In the genomic region with DNA sequence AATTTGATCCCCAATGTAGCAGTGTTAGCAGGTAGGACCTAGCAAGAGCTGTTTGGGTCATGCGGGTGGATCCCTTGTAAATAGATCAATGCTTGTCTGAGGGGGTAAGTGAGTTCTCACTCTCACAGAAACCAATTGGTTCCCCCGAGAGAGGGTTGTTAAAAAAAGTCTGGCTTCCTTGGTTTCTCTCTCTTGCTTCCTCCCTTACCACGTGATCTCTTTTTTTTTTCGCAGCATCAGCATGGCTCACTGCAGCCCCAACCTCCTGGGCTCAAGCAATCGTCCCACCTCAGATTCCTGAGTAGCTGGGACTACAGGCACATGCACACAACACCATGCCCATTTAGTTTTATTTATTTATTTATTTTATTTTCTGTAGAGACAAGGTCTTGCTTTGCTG, we compare ENCODE assay signal across 2 cellular contexts.
TF ChIP-seq lines count a peak whose summit lies in the region.

No MANE protein-coding gene starts in this region.

TF ChIP-seq in GM23338, 12 proteins besides CTCF, POLR2A, EP300 and RAD21:
- TF ChIP-seq, protein P1, sequence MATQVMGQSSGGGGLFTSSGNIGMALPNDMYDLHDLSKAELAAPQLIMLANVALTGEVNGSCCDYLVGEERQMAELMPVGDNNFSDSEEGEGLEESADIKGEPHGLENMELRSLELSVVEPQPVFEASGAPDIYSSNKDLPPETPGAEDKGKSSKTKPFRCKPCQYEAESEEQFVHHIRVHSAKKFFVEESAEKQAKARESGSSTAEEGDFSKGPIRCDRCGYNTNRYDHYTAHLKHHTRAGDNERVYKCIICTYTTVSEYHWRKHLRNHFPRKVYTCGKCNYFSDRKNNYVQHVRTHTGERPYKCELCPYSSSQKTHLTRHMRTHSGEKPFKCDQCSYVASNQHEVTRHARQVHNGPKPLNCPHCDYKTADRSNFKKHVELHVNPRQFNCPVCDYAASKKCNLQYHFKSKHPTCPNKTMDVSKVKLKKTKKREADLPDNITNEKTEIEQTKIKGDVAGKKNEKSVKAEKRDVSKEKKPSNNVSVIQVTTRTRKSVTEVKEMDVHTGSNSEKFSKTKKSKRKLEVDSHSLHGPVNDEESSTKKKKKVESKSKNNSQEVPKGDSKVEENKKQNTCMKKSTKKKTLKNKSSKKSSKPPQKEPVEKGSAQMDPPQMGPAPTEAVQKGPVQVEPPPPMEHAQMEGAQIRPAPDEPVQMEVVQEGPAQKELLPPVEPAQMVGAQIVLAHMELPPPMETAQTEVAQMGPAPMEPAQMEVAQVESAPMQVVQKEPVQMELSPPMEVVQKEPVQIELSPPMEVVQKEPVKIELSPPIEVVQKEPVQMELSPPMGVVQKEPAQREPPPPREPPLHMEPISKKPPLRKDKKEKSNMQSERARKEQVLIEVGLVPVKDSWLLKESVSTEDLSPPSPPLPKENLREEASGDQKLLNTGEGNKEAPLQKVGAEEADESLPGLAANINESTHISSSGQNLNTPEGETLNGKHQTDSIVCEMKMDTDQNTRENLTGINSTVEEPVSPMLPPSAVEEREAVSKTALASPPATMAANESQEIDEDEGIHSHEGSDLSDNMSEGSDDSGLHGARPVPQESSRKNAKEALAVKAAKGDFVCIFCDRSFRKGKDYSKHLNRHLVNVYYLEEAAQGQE (IDR thresholded peaks at IDR 0.05; ENCODE audit: unreplicated experiment), result no peak
- TF ChIP-seq EZH2phosphoT487 (IDR thresholded peaks at IDR 0.05; ENCODE audit: unreplicated experiment), result no peak

TF ChIP-seq in GM12878, 131 proteins besides CTCF, POLR2A, EP300 and RAD21:
- TF ChIP-seq TCF7 (IDR thresholded peaks at IDR 0.05; ENCODE audit: borderline replicate concordance), result no peak
- peak; percentile 28; the same call in 1 of the 2 replicates for TF ChIP-seq RAD51 (IDR thresholded peaks at IDR 0.05)
- TF ChIP-seq, protein P2, sequence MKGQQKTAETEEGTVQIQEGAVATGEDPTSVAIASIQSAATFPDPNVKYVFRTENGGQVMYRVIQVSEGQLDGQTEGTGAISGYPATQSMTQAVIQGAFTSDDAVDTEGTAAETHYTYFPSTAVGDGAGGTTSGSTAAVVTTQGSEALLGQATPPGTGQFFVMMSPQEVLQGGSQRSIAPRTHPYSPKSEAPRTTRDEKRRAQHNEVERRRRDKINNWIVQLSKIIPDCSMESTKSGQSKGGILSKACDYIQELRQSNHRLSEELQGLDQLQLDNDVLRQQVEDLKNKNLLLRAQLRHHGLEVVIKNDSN (IDR thresholded peaks at IDR 0.05; ENCODE audit: borderline replicate concordance, extremely low read length, insufficient read depth, low read depth, low read length), result peak; percentile 4
